15 cellular contexts compared by ENCODE assay signal in the genomic region with DNA sequence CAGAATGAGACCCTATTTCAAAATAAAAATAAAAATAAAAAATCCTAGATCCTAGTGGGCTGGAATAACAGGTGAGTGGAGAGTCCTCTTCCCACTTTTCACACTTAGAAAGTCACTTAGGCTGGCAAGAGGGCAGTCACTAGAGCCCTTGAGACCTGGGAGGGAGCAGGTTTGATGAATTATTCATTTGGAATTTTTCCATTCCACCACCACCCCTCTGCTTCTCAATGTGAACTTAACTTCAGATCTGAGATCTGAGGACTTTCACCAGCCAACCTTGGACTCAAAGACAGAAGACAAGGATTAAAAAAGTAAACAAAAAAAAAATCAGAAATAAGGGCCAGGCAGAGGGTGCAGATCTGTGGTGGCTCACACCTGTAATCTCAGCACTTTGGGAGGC. TPM values are rescaled to one million over a fixed set of nuclear protein-coding genes. Genes with fewer than 3 reads are reported as not detected.
A peak's percentile ranks its signal among the peaks of the same experiment; 100 is the strongest.
DNase-seq lines count a peak whose midpoint lies in the region; ATAC-seq and TF ChIP-seq lines count a peak whose summit lies in the region.
"Had no signal": no experiment of that assay in that cellular context is flagged by ENCODE, and none has a peak within 500 bp of the region (broad histone marks: within the 10 kb centered on the region; RNA-seq: fewer than 3 reads in every experiment).

No MANE protein-coding gene starts in this region.

- no peak overlapping the region for H3K27ac ChIP-seq in left lung
- H3K27ac ChIP-seq in stomach, result peak overlapping the region; percentile 81 to 96 (median 82)
- H3K27ac ChIP-seq: 22Rv1, A549, C4-2B had no signal

- H3K9me3 ChIP-seq in left lung (peaks cover 0 to 8% of the 10 kb centered on the region in 2 donors), stomach (peaks cover 0 to 6% (median 0%) of the 10 kb centered on the region in 4 donors)
- H3K9me3 ChIP-seq: A549, Caco-2, HAP-1 had no signal

- intact Hi-C loops in left lung (cut with DNase I), result no loop called here
- intact Hi-C loops in stomach (cut with DNase I; ENCODE audit: low total_unique reads), result no loop called here

- H3K27me3 ChIP-seq in left lung (peaks cover 3 to 26% of the 10 kb centered on the region in 2 donors), stomach (peaks cover 0 to 11% (median 0%) of the 10 kb centered on the region in 3 donors), H7 (ENCODE audit: control insufficient read depth, insufficient read depth, low read length) (no peaks in the 10 kb centered on the region)

- TF ChIP-seq CTCF in left lung (IDR thresholded peaks at IDR 0.05) (no peak), stomach (IDR thresholded peaks at IDR 0.05) (no peak)

- H3K36me3 ChIP-seq in left lung, result no peaks in the 10 kb centered on the region
- peaks cover 8 to 19% (median 11%) of the 10 kb centered on the region in 4 donors for H3K36me3 ChIP-seq in stomach
- H3K36me3 ChIP-seq in H7 (replicated peaks; ENCODE audit: control insufficient read depth, insufficient read depth, low read length), result no peaks in the 10 kb centered on the region
- H3K36me3 ChIP-seq: HAP-1 had no signal

- DNase-seq in DMS79 (lab: John Stamatoyannopoulos, UW), result peak; percentile 4
- DNase-seq in DMS79 treated with DMSO at 0.1 percent for 48 hours (lab: John Stamatoyannopoulos, UW), result no peak
- DNase-seq in HT-29 (ENCODE audit: low spot score), result peak; percentile 51
- no peak for DNase-seq in left lung
- DNase-seq in stomach, result no peak
- no peak for DNase-seq in H7
- DNase-seq: AML-193; Caco-2; CD4-positive, alpha-beta T cell; GF-D8 had no signal

- TF ChIP-seq EP300 in stomach (IDR thresholded peaks at IDR 0.05), result no peak

- H3K4me3 ChIP-seq in left lung, result no peak overlapping the region
- no peak overlapping the region for H3K4me3 ChIP-seq in stomach
- no peak overlapping the region for H3K4me3 ChIP-seq in H7 (ENCODE audit: insufficient read depth, low read depth, low read length)
- H3K4me3 ChIP-seq: A549, HAP-1 had no signal

- ATAC-seq in left lung, result peak; percentile 64
- ATAC-seq in GM18505 (IDR thresholded peaks at IDR 0.05; ENCODE audit: unreplicated experiment), result no peak

- no peak for TF ChIP-seq POLR2A in stomach (IDR thresholded peaks at IDR 0.05)
- TF ChIP-seq POLR2A in GM18505 (IDR thresholded peaks at IDR 0.05; ENCODE audit: borderline replicate concordance, extremely low read depth, insufficient read depth, insufficient read length), result no peak

- H3K4me1 ChIP-seq in left lung (no peaks in the 10 kb centered on the region), stomach (peaks cover 9 to 35% (median 23%) of the 10 kb centered on the region in 4 donors)
- H3K4me1 ChIP-seq: A549, Caco-2, HAP-1 had no signal

RNA-seq across cellular contexts. Expression of gene AKR7A3, which starts 16.5 kb away (rescaled TPM):
- total RNA-seq in HT-29 (2014; rRNA removed; shearing (Covaris generic)), result 136 and 142 TPM in 2 replicates
- total RNA-seq in left lung (under 1 TPM; 0.26 to 0.52 TPM), stomach (100 to 1,000 TPM in 2 of 5 donors, 10 to 100 TPM in 3; 24.0 to 269 (median 86.9) TPM)
- 100 to 1,000 TPM; 142 to 510 (median 148) TPM for polyA plus RNA-seq in stomach
- total RNA-seq in H7 (2014; rRNA removed; shearing (Covaris generic)), result 0.69 and 1.8 TPM in 2 replicates

RNA-seq across cellular contexts. Expression of gene MRTO4, which starts 20.5 kb away (rescaled TPM):
- total RNA-seq in HT-29 (2014; rRNA removed; shearing (Covaris generic)), result 94.9 and 96.1 TPM in 2 replicates
- total RNA-seq in left lung (10 to 100 TPM; 17.6 to 34.6 TPM), stomach (10 to 100 TPM in 2 of 5 donors, 1 to 10 TPM in 3; 1.8 to 22.0 (median 8.1) TPM)
- 10 to 100 TPM; 31.3 to 46.7 (median 31.6) TPM for polyA plus RNA-seq in stomach
- total RNA-seq in H7 (2014; rRNA removed; shearing (Covaris generic)), result 77.4 and 82.4 TPM in 2 replicates

RNA-seq across cellular contexts. Expression of gene EMC1, which starts 20.7 kb away (rescaled TPM):
- 43.8 and 48.6 TPM in 2 replicates for total RNA-seq in HT-29 (2014; rRNA removed; shearing (Covaris generic))
- total RNA-seq in left lung, result 10 to 100 TPM; 43.7 to 53.7 TPM
- 10 to 100 TPM; 27.7 to 94.1 (median 53.5) TPM for total RNA-seq in stomach
- polyA plus RNA-seq in stomach, result 1 to 10 TPM; 4.5 to 6.7 (median 6.6) TPM
- 58.6 and 65.5 TPM in 2 replicates for total RNA-seq in H7 (2014; rRNA removed; shearing (Covaris generic))

RNA-seq across cellular contexts. Expression of gene AKR7A2, which starts 39.9 kb away (rescaled TPM):
- 202 and 211 TPM in 2 replicates for total RNA-seq in HT-29 (2014; rRNA removed; shearing (Covaris generic))
- total RNA-seq in left lung (10 to 100 TPM; 43.2 to 62.8 TPM), stomach (100 to 1,000 TPM in 1 of 5 donors, 10 to 100 TPM in 3, not detected in 1; 18.7 to 108 (median 45.8) TPM)
- 10 to 100 TPM; 33.4 to 71.2 (median 48.6) TPM for polyA plus RNA-seq in stomach
- 90.2 and 92.4 TPM in 2 replicates for total RNA-seq in H7 (2014; rRNA removed; shearing (Covaris generic))

RNA-seq across cellular contexts. Expression of gene SLC66A1, which starts 40.1 kb away (rescaled TPM):
- total RNA-seq in HT-29 (2014; rRNA removed; shearing (Covaris generic)), result 27.2 and 27.9 TPM in 2 replicates
- total RNA-seq in left lung, result 10 to 100 TPM; 16.4 to 21.1 TPM
- 10 to 100 TPM in 2 of 5 donors, 1 to 10 TPM in 3; 1.8 to 14.5 (median 9.1) TPM for total RNA-seq in stomach
- 10 to 100 TPM; 10.1 to 11.9 (median 11.1) TPM for polyA plus RNA-seq in stomach
- total RNA-seq in H7 (2014; rRNA removed; shearing (Covaris generic)), result 25.7 and 29.5 TPM in 2 replicates

Comparison
In these comparisons a context has a peak if more than half of its experiments do, and no peak if none do; other contexts are left out.
1. DNase-seq: peak in DMS79 (single experiment) and HT-29 (single experiment); none in DMS79 treated with DMSO at 0.1 percent for 48 hours (single experiment), left lung (0 of 2), stomach (single experiment) and H7 (single experiment).
2. H3K27ac ChIP-seq: peak in stomach (5 of 5); none in left lung (0 of 2).